In genomic region chr13:24777171-24777570, GRCh38 we compare ENCODE assay signal across 26 cellular contexts. TPM values are rescaled to one million over a fixed set of nuclear protein-coding genes. Genes with fewer than 3 reads are reported as not detected.
DNase-seq lines count a peak whose midpoint lies in the region; ATAC-seq and TF ChIP-seq lines count a peak whose summit lies in the region.
"Had no signal": no experiment of that assay in that cellular context is flagged by ENCODE, and none has a peak within 500 bp of the region (broad histone marks: within the 10 kb centered on the region; RNA-seq: fewer than 3 reads in every experiment).

No MANE protein-coding gene starts in this region.

- H3K4me1 ChIP-seq in breast epithelium (no peaks in the 10 kb centered on the region), adipocyte (ENCODE audit: control insufficient read depth, insufficient read depth, low read length) (no peaks in the 10 kb centered on the region), foreskin keratinocyte (peaks cover 10% of the 10 kb centered on the region)
- H3K4me1 ChIP-seq: A549, BLaER1, Caco-2 had no signal

- H3K27me3 Mint-ChIP-seq in MCF 10A (ENCODE audit: insufficient read depth, unreplicated experiment) = no peaks in the 10 kb centered on the region

- no peaks in the 10 kb centered on the region for H3K9me3 Mint-ChIP-seq in MCF 10A (ENCODE audit: unreplicated experiment)
- H3K9me3 Mint-ChIP-seq: CD4-positive, CD25-positive, alpha-beta regulatory T cell; CD8-positive, alpha-beta T cell; GM23338 had no signal

- no peak overlapping the region for H3K9ac ChIP-seq in adipocyte (ENCODE audit: low read length)
- H3K9ac ChIP-seq: BLaER1 had no signal

- intact Hi-C loops in MCF 10A (cut with micrococcal nuclease) (no loop called here), breast epithelium (cut with DNase I; ENCODE audit: low total_unique reads) (no loop called here)

- no peak for ATAC-seq in foreskin keratinocyte
- ATAC-seq in HG02571 (IDR thresholded peaks at IDR 0.05; ENCODE audit: unreplicated experiment) = no peak
- ATAC-seq: A549; CD8-positive, alpha-beta T cell; GM23338; HCT116 had no signal

- no peak for TF ChIP-seq POLR2A in breast epithelium (IDR thresholded peaks at IDR 0.05)

- BruUV-seq in MCF 10A (replicated peaks; lab: Mats Ljungman, UMichigan) = no TSS peak

- CTCF ChIA-PET in MCF 10A (lab: Yijun Ruan, JAX) = interaction anchor here (0.6 kb wide), 1 partner anchor 21 kb away, joined by 5 read pairs; no protein-coding TSS in a partner anchor

- TF ChIP-seq CTCF in MCF 10A (IDR thresholded peaks at IDR 0.05; ENCODE audit: unreplicated experiment) = no peak
- no peak for TF ChIP-seq CTCF in breast epithelium (IDR thresholded peaks at IDR 0.05)
- no peak for TF ChIP-seq CTCF in epithelial cell of esophagus (IDR thresholded peaks at IDR 0.05; ENCODE audit: insufficient read depth, low read depth, low read length, missing control alignments)
- no peak for TF ChIP-seq CTCF in foreskin keratinocyte (conservative IDR thresholded peaks at IDR 0.05)

- H3K4me3 Mint-ChIP-seq in MCF 10A (ENCODE audit: unreplicated experiment) = no peak overlapping the region
- H3K4me3 Mint-ChIP-seq: B cell; CD4-positive, CD25-positive, alpha-beta regulatory T cell; CD8-positive, alpha-beta T cell; GM23338; H9 had no signal

- no peak overlapping the region for H3K4me3 ChIP-seq in breast epithelium
- no peak overlapping the region for H3K4me3 ChIP-seq in adipocyte (ENCODE audit: low read length)
- H3K4me3 ChIP-seq in epithelial cell of esophagus (ENCODE audit: low read length) = no peak overlapping the region
- H3K4me3 ChIP-seq: A549, BLaER1, GM23338 had no signal

- no peak overlapping the region for H3K27ac Mint-ChIP-seq in MCF 10A (ENCODE audit: low read depth, unreplicated experiment)
- H3K27ac Mint-ChIP-seq: B cell; CD4-positive, CD25-positive, alpha-beta regulatory T cell; CD8-positive, alpha-beta T cell; GM23338; H9 had no signal

- H3K36me3 ChIP-seq in breast epithelium (no peaks in the 10 kb centered on the region), adipocyte (ENCODE audit: control insufficient read depth, insufficient read depth, low read length, severe bottlenecking) (no peaks in the 10 kb centered on the region)
- H3K36me3 ChIP-seq: BLaER1 had no signal

- no peaks in the 10 kb centered on the region for H3K36me3 Mint-ChIP-seq in MCF 10A (ENCODE audit: insufficient read depth, unreplicated experiment)
- H3K36me3 Mint-ChIP-seq: CD4-positive, CD25-positive, alpha-beta regulatory T cell; CD8-positive, alpha-beta T cell had no signal

- H3K27ac ChIP-seq in breast epithelium = no peak overlapping the region
- no peak overlapping the region for H3K27ac ChIP-seq in foreskin keratinocyte
- H3K27ac ChIP-seq: A549, BLaER1, C4-2B had no signal

- POLR2A ChIA-PET in MCF 10A (lab: Yijun Ruan, JAX) = interaction anchor here (0.6 to 1.5 kb wide), 3 partner anchors 8 to 67 kb away, joined by 3 to 5 read pairs (median 4); no protein-coding TSS in a partner anchor

- no peaks in the 10 kb centered on the region for H3K4me1 Mint-ChIP-seq in MCF 10A (ENCODE audit: insufficient read depth, unreplicated experiment)
- H3K4me1 Mint-ChIP-seq: B cell; CD4-positive, CD25-positive, alpha-beta regulatory T cell; GM23338; H9 had no signal

- H3K9me3 ChIP-seq in breast epithelium = no peaks in the 10 kb centered on the region
- H3K9me3 ChIP-seq in adipocyte (ENCODE audit: control insufficient read depth, low read length) = peaks cover 3% of the 10 kb centered on the region
- H3K9me3 ChIP-seq: A549, BLaER1 had no signal

- no peaks in the 10 kb centered on the region for H3K27me3 ChIP-seq in breast epithelium
- peaks cover 2% of the 10 kb centered on the region for H3K27me3 ChIP-seq in adipocyte (replicated peaks; ENCODE audit: control insufficient read depth, insufficient read depth, low read length)
- no peaks in the 10 kb centered on the region for H3K27me3 ChIP-seq in foreskin keratinocyte
- H3K27me3 ChIP-seq: BLaER1 had no signal

- DNase-seq in MCF 10A (ENCODE audit: unreplicated experiment) (peak; percentile 0), breast epithelium (ENCODE audit: low spot score in 2 of 2) (no peak), adipocyte (ENCODE audit: low read depth) (peak; percentile 5), epithelial cell of esophagus (ENCODE audit: low read depth) (peak; percentile 74), foreskin keratinocyte (peak; percentile 32 to 62), AG08395 (ENCODE audit: low spot score) (no peak)
- DNase-seq in activated T-cell treated with anti-CD3 and anti-CD28 coated beads, Interleukin-2, amount 50 U/mL, for 48 hours = no peak
- DNase-seq: 8988T; ACHN; Caco-2; CD4-positive, CD25-positive, alpha-beta regulatory T cell; CD8-positive, alpha-beta T cell; DMS153; DMS79 treated with DMSO at 0.1 percent for 48 hours; GF-D8; H9 had no signal

RNA-seq across cellular contexts. Expression of gene RNF17, which starts 13.2 kb away (rescaled TPM):
- total RNA-seq in MCF 10A (2022) = not detected in 2 replicates
- under 1 TPM in 1 of 3 donors, not detected in 2; 0.29 TPM for total RNA-seq in breast epithelium
- total RNA-seq in foreskin keratinocyte = not detected in 2 replicates
- polyA plus RNA-seq in foreskin keratinocyte = not detected in 2 replicates
- total RNA-seq: B cell; CD4-positive, CD25-positive, alpha-beta regulatory T cell; CD8-positive, alpha-beta T cell; Daoy; G401; GM23338; H4; H9 had no signal
- polyA plus RNA-seq: A549 had no signal

Comparison
In these comparisons a context has a peak if more than half of its experiments do, and no peak if none do; other contexts are left out.
1. DNase-seq: peak in MCF 10A (single experiment), adipocyte (single experiment), epithelial cell of esophagus (single experiment) and foreskin keratinocyte (2 of 2); none in breast epithelium (0 of 2), activated T-cell treated with anti-CD3 and anti-CD28 coated beads, Interleukin-2, amount 50 U/mL, for 48 hours (0 of 2) and AG08395 (single experiment).